In genomic region chr13:85508683-85509329, GRCh38 we compare ENCODE assay signal across 1 cellular context.
TF ChIP-seq lines count a peak whose summit lies in the region.

No MANE protein-coding gene starts in this region.

TF ChIP-seq in GM23338, 12 proteins besides CTCF, POLR2A, EP300 and RAD21 (continued from another document):
- TF ChIP-seq POLR2AphosphoS5 (IDR thresholded peaks at IDR 0.05; ENCODE audit: low read depth): no peak
- no peak for TF ChIP-seq CREB1 (CRISPR knock-in tag; IDR thresholded peaks at IDR 0.05; ENCODE audit: low read depth)
- no peak for TF ChIP-seq EZH2 (IDR thresholded peaks at IDR 0.05; ENCODE audit: low read depth, unreplicated experiment)
- TF ChIP-seq ZNF331 (CRISPR knock-in tag; IDR thresholded peaks at IDR 0.05; ENCODE audit: low read depth): no peak
- no peak for TF ChIP-seq ETS1 (IDR thresholded peaks at IDR 0.05)
TF ChIP-seq in GM23338: peak in this region for 0.
